30 cellular contexts compared by ENCODE assay signal in genomic region chr10:16459428-16459939, GRCh38.
"Had no signal": no experiment of that assay in that cellular context is flagged by ENCODE, and none has a peak within 500 bp of the region (broad histone marks: within the 10 kb centered on the region; RNA-seq: fewer than 3 reads in every experiment).

No MANE protein-coding gene starts in this region.

- H3K36me3 Mint-ChIP-seq: natural killer cell treated with Interleukin-12 subunit alpha and Interleukin-12 subunit beta and Interleukin-15 and Interleukin-18, amount 100 ng/mL, for 72 hours had no signal

- H3K9me3 Mint-ChIP-seq: natural killer cell treated with Interleukin-12 subunit alpha and Interleukin-12 subunit beta and Interleukin-15 and Interleukin-18, amount 100 ng/mL, for 72 hours; neural crest cell; stimulated activated effector memory CD8-positive, alpha-beta T cell treated with anti-CD3 and anti-CD28 coated beads, Interleukin-12 subunit alpha, Interleukin-12 subunit beta, amount 100 ng/mL, for 72 hours had no signal

- H3K4me1 ChIP-seq: prostate gland, right lobe of liver, sigmoid colon, tibial nerve, upper lobe of left lung, vagina had no signal

- H3K4me3 Mint-ChIP-seq: naive thymus-derived CD8-positive, alpha-beta T cell; natural killer cell treated with Interleukin-12 subunit alpha and Interleukin-12 subunit beta and Interleukin-15 and Interleukin-18, amount 100 ng/mL, for 72 hours; nephron progenitor cell; neural crest cell; stimulated activated effector memory CD8-positive, alpha-beta T cell treated with anti-CD3 and anti-CD28 coated beads, Interleukin-12 subunit alpha, Interleukin-12 subunit beta, amount 100 ng/mL, for 72 hours; stimulated activated naive B cell treated with anti-CD40 and anti-IgM and Interleukin-4, amounts not matched to agents 10 μg/mL and 1 μg/mL and 100 μg/mL, for 72 hours; stimulated activated naive CD8-positive, alpha-beta T cell treated with anti-CD3 and anti-CD28 coated beads, Interleukin-15, Interleukin-2, amounts not matched to agents 100 ng/mL and 50 ng/mL, for 24 hours had no signal

- H3K9me3 ChIP-seq: neutrophil, pancreas, prostate gland, right lobe of liver, sigmoid colon, spleen, stomach, thoracic aorta, thyroid gland, tibial nerve, upper lobe of left lung, vagina had no signal

- DNase-seq: naive thymus-derived CD8-positive, alpha-beta T cell; nephron progenitor cell; nucleus accumbens; pancreas; right cardiac atrium; right lobe of liver; sigmoid colon; spleen; stimulated activated CD4-positive, alpha-beta T cell treated with anti-CD3 and anti-CD28 coated beads, Interleukin-12 subunit alpha, Interleukin-12 subunit beta, amount 100 ng/mL, for 4 hours; stimulated activated CD4-positive, alpha-beta T cell treated with anti-CD3 and anti-CD28 coated beads, Interleukin-2, amount 100 ng/mL, for 24 hours; stimulated activated CD4-positive, alpha-beta T cell treated with anti-CD3 and anti-CD28 coated beads, Interleukin-2, amount 100 ng/mL, for 48 hours; stimulated activated CD4-positive, alpha-beta T cell treated with anti-CD3 and anti-CD28 coated beads, Interleukin-4, amount 100 ng/mL, for 24 hours; stimulated activated naive B cell treated with anti-CD40 and anti-IgM and Interleukin-4, amounts not matched to agents 10 μg/mL and 1 μg/mL and 100 μg/mL, for 72 hours; stimulated activated naive CD4-positive, alpha-beta T cell treated with Interleukin-2 at 50 U/mL for 16 hours; stomach; thyroid gland; trophoblast cell had no signal

- FAIRE-seq: urothelium cell line had no signal

- H3K27ac Mint-ChIP-seq: naive thymus-derived CD8-positive, alpha-beta T cell; natural killer cell treated with Interleukin-12 subunit alpha and Interleukin-12 subunit beta and Interleukin-15 and Interleukin-18, amount 100 ng/mL, for 72 hours; nephron progenitor cell; stimulated activated effector memory CD8-positive, alpha-beta T cell treated with anti-CD3 and anti-CD28 coated beads, Interleukin-12 subunit alpha, Interleukin-12 subunit beta, amount 100 ng/mL, for 72 hours; stimulated activated naive B cell treated with anti-CD40 and anti-IgM and Interleukin-4, amounts not matched to agents 10 μg/mL and 1 μg/mL and 100 μg/mL, for 72 hours; stimulated activated naive CD8-positive, alpha-beta T cell treated with anti-CD3 and anti-CD28 coated beads, Interleukin-15, Interleukin-2, amounts not matched to agents 100 ng/mL and 50 ng/mL, for 24 hours had no signal

- H3K36me3 ChIP-seq: neutrophil, pancreas, prostate gland, right lobe of liver, sigmoid colon, stomach, thoracic aorta, thyroid gland, upper lobe of left lung, vagina had no signal

- H3K4me1 Mint-ChIP-seq: neural crest cell had no signal

- H3K4me3 ChIP-seq: pancreas, prostate gland, right lobe of liver, sigmoid colon, skin epidermis, smooth muscle cell, spleen, stomach, thoracic aorta, thyroid gland, tibial nerve, upper lobe of left lung, vagina had no signal

- H3K27me3 Mint-ChIP-seq: naive thymus-derived CD8-positive, alpha-beta T cell; natural killer cell treated with Interleukin-12 subunit alpha and Interleukin-12 subunit beta and Interleukin-15 and Interleukin-18, amount 100 ng/mL, for 72 hours; stimulated activated naive B cell treated with anti-CD40 and anti-IgM and Interleukin-4, amounts not matched to agents 10 μg/mL and 1 μg/mL and 100 μg/mL, for 72 hours; stimulated activated naive CD8-positive, alpha-beta T cell treated with anti-CD3 and anti-CD28 coated beads, Interleukin-15, Interleukin-2, amounts not matched to agents 100 ng/mL and 50 ng/mL, for 24 hours had no signal

- H3K27me3 ChIP-seq: neutrophil, pancreas, right lobe of liver, sigmoid colon, spleen, stomach, thyroid gland, tibial nerve, upper lobe of left lung, vagina had no signal

- ATAC-seq: naive thymus-derived CD8-positive, alpha-beta T cell; natural killer cell treated with Interleukin-12 subunit alpha and Interleukin-12 subunit beta and Interleukin-15 and Interleukin-18, amount 100 ng/mL, for 72 hours; pancreas; right cardiac atrium; stimulated activated naive B cell treated with anti-CD40 and anti-IgM and Interleukin-4, amounts not matched to agents 10 μg/mL and 1 μg/mL and 100 μg/mL, for 72 hours had no signal

- H3K4me2 ChIP-seq: smooth muscle cell had no signal

- H3K27ac ChIP-seq: neutrophil, pancreas, prostate gland, right lobe of liver, sigmoid colon, skin epidermis, spleen, stomach, thoracic aorta, thyroid gland, tibial nerve, upper lobe of left lung, vagina had no signal
